ENCODE assay signal across 35 cellular contexts in the genomic region with DNA sequence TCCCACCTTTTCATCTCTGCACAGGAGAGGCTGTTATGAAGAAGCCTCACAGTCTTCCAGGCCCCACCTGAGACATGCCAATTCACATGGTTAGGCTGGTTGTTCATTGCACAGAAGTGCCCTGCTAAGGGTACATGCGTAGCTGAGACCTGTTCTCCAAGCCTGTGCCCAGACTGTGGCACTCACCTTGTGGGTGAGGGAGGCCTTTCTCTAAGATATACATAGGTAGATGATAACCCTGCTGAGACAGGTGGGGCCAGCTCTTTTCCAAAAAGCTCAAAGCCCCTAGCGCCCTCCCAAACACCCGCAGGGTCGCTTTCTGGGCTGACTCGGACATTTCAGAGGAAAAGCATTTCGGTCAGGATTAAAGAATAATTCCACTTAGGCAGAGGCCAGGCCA. TPM values are rescaled to one million over a fixed set of nuclear protein-coding genes. Genes with fewer than 3 reads are reported as not detected.
DNase-seq lines count a peak whose midpoint lies in the region; ATAC-seq and TF ChIP-seq lines count a peak whose summit lies in the region.
"Had no signal": no experiment of that assay in that cellular context is flagged by ENCODE, and none has a peak within 500 bp of the region (broad histone marks: within the 10 kb centered on the region; RNA-seq: fewer than 3 reads in every experiment).

No MANE protein-coding gene starts in this region.

- no peaks in the 10 kb centered on the region for H3K36me3 ChIP-seq in esophagus muscularis mucosa
- H3K36me3 ChIP-seq: BE2C; BLaER1; BLaER1 treated with 17β-estradiol and CSF1 and Interleukin-3, amounts not matched to agents 10 nM and 100 nM had no signal

- TF ChIP-seq EP300 in esophagus muscularis mucosa (IDR thresholded peaks at IDR 0.05): no peak

- POLR2A ChIA-PET in naive thymus-derived CD8-positive, alpha-beta T cell (lab: Charles Lee): no interaction called here

- no peaks in the 10 kb centered on the region for H3K27me3 ChIP-seq in esophagus muscularis mucosa
- H3K27me3 ChIP-seq: BE2C, BLaER1 had no signal

- 92% methylated on average over 6 of the region's 6 CpGs for WGBS in esophagus muscularis mucosa

- H3K27me3 Mint-ChIP-seq in activated CD4-positive, alpha-beta T cell treated with anti-CD3 and anti-CD28 coated beads, Interleukin-2, amount 10 ng/mL, durations not matched to agents 24 days and 14 days: no peaks in the 10 kb centered on the region
- peaks cover 0 to 12% (median 8%) of the 10 kb centered on the region in 5 donors for H3K27me3 Mint-ChIP-seq in naive thymus-derived CD8-positive, alpha-beta T cell

- no peak overlapping the region for H3K4me3 Mint-ChIP-seq in activated CD4-positive, alpha-beta T cell treated with anti-CD3 and anti-CD28 coated beads, Interleukin-2, amount 10 ng/mL, durations not matched to agents 24 days and 14 days
- no peak overlapping the region for H3K4me3 Mint-ChIP-seq in naive thymus-derived CD8-positive, alpha-beta T cell
- H3K4me3 Mint-ChIP-seq: B cell; CD4-positive, alpha-beta memory T cell; CD4-positive, alpha-beta T cell; CD4-positive, CD25-positive, alpha-beta regulatory T cell; CD8-positive, alpha-beta memory T cell; CD8-positive, alpha-beta T cell had no signal

- ATAC-seq in Right ventricle myocardium inferior: no peak
- no peak for ATAC-seq in naive thymus-derived CD8-positive, alpha-beta T cell
- ATAC-seq: A549; CD8-positive, alpha-beta T cell had no signal

- no peak for TF ChIP-seq POLR2A in esophagus muscularis mucosa (IDR thresholded peaks at IDR 0.05; ENCODE audit: low read depth)

- no peak for TF ChIP-seq CTCF in esophagus muscularis mucosa (IDR thresholded peaks at IDR 0.05)

- DNase-seq in activated CD4-positive, alpha-beta T cell treated with anti-CD3 and anti-CD28 coated beads, Interleukin-2, amount 10 ng/mL, durations not matched to agents 24 days and 14 days: peak; percentile 44
- no peak for DNase-seq in activated CD4-positive, alpha-beta T cell treated with anti-CD3 and anti-CD28 coated beads for 48 hours
- peak; percentile 56 for DNase-seq in cardiac septum (ENCODE audit: low spot score)
- no peak for DNase-seq in Right ventricle myocardium inferior (ENCODE audit: missing footprints)
- DNase-seq in esophagus muscularis mucosa (ENCODE audit: extremely low spot score): peak; percentile 88
- peak; percentile 14 for DNase-seq in ureter (ENCODE audit: low spot score)
- no peak for DNase-seq in naive thymus-derived CD8-positive, alpha-beta T cell
- DNase-seq in NOMO-1 treated with DMSO at 0.1 percent for 48 hours (lab: John Stamatoyannopoulos, UW; ENCODE audit: unreplicated experiment): no peak
- DNase-seq: 8988T; ACHN; AML-193; BE2C; C1 segment of cervical spinal cord; Caco-2; Calu3; CD4-positive, alpha-beta memory T cell; CD4-positive, alpha-beta T cell; CD4-positive, CD25-positive, alpha-beta regulatory T cell; CD8-positive, alpha-beta memory T cell; CD8-positive, alpha-beta T cell; COR-L47; DMS 273 treated with DMSO at 0.1 percent for 48 hours; DMS153; DMS53; DMS79; DMS79 treated with DMSO at 0.1 percent for 48 hours; DND-41; EL had no signal

- H3K36me3 Mint-ChIP-seq in activated CD4-positive, alpha-beta T cell treated with anti-CD3 and anti-CD28 coated beads, Interleukin-2, amount 10 ng/mL, durations not matched to agents 24 days and 14 days (ENCODE audit: low read depth): no peaks in the 10 kb centered on the region
- H3K36me3 Mint-ChIP-seq in naive thymus-derived CD8-positive, alpha-beta T cell: no peaks in the 10 kb centered on the region
- H3K36me3 Mint-ChIP-seq: CD14-positive monocyte; CD4-positive, alpha-beta memory T cell; CD4-positive, CD25-positive, alpha-beta regulatory T cell; CD8-positive, alpha-beta memory T cell; CD8-positive, alpha-beta T cell had no signal

- H3K4me1 Mint-ChIP-seq in activated CD4-positive, alpha-beta T cell treated with anti-CD3 and anti-CD28 coated beads, Interleukin-2, amount 10 ng/mL, durations not matched to agents 24 days and 14 days: no peaks in the 10 kb centered on the region
- peaks cover 0 to 4% (median 0%) of the 10 kb centered on the region in 4 donors for H3K4me1 Mint-ChIP-seq in naive thymus-derived CD8-positive, alpha-beta T cell
- H3K4me1 Mint-ChIP-seq: CD4-positive, alpha-beta memory T cell; CD4-positive, CD25-positive, alpha-beta regulatory T cell; CD8-positive, alpha-beta memory T cell had no signal

- H3K9me3 ChIP-seq in esophagus muscularis mucosa: no peaks in the 10 kb centered on the region
- H3K9me3 ChIP-seq: A549; BE2C; BLaER1; BLaER1 treated with 17β-estradiol and CSF1 and Interleukin-3, amounts not matched to agents 10 nM and 100 nM; Caco-2 had no signal

- intact Hi-C loops in activated CD4-positive, alpha-beta T cell treated with anti-CD3 and anti-CD28 coated beads, Interleukin-2, amount 10 ng/mL, durations not matched to agents 24 days and 14 days (cut with micrococcal nuclease): no loop called here
- intact Hi-C loops in cardiac septum (cut with DNase I): no loop called here
- intact Hi-C loops in Right ventricle myocardium inferior (cut with DNase I): no loop called here
- intact Hi-C loops in esophagus muscularis mucosa (cut with DNase I): no loop called here

- no peak overlapping the region for H3K27ac ChIP-seq in esophagus muscularis mucosa (replicated peaks in 1 of 4)
- H3K27ac ChIP-seq: 22Rv1; A549; BLaER1; BLaER1 treated with 17β-estradiol and CSF1 and Interleukin-3, amounts not matched to agents 10 nM and 100 nM; C4-2B had no signal

- no peak overlapping the region for H3K27ac Mint-ChIP-seq in activated CD4-positive, alpha-beta T cell treated with anti-CD3 and anti-CD28 coated beads, Interleukin-2, amount 10 ng/mL, durations not matched to agents 24 days and 14 days
- H3K27ac Mint-ChIP-seq in naive thymus-derived CD8-positive, alpha-beta T cell: no peak overlapping the region
- H3K27ac Mint-ChIP-seq: B cell; CD14-positive monocyte; CD4-positive, alpha-beta memory T cell; CD4-positive, alpha-beta T cell; CD4-positive, CD25-positive, alpha-beta regulatory T cell; CD8-positive, alpha-beta memory T cell; CD8-positive, alpha-beta T cell had no signal

- H3K4me3 ChIP-seq in esophagus muscularis mucosa: no peak overlapping the region
- H3K4me3 ChIP-seq: A549; BLaER1; BLaER1 treated with 17β-estradiol and CSF1 and Interleukin-3, amounts not matched to agents 10 nM and 100 nM had no signal

- H3K9me3 Mint-ChIP-seq in activated CD4-positive, alpha-beta T cell treated with anti-CD3 and anti-CD28 coated beads, Interleukin-2, amount 10 ng/mL, durations not matched to agents 24 days and 14 days: no peaks in the 10 kb centered on the region
- no peaks in the 10 kb centered on the region for H3K9me3 Mint-ChIP-seq in naive thymus-derived CD8-positive, alpha-beta T cell
- H3K9me3 Mint-ChIP-seq: CD4-positive, alpha-beta T cell; CD4-positive, CD25-positive, alpha-beta regulatory T cell; CD8-positive, alpha-beta T cell had no signal

- peaks cover 0 to 11% (median 9%) of the 10 kb centered on the region in 4 donors for H3K4me1 ChIP-seq in esophagus muscularis mucosa
- H3K4me1 ChIP-seq: BE2C, Caco-2 had no signal

RNA-seq across cellular contexts. Expression of a gene that starts 53.5 kb away (rescaled TPM):
- total RNA-seq in activated CD4-positive, alpha-beta T cell treated with anti-CD3 and anti-CD28 coated beads, Interleukin-2, amount 10 ng/mL, durations not matched to agents 24 days and 14 days: 33.1 and 34.7 TPM in 2 replicates
- 21.5 TPM for total RNA-seq in cardiac septum
- total RNA-seq in Right ventricle myocardium inferior: 14.7 TPM
- total RNA-seq in esophagus muscularis mucosa: 10 to 100 TPM; 12.6 to 19.1 (median 17.9) TPM
- total RNA-seq in ureter: 37.5 TPM
- 10 to 100 TPM; 49.0 to 51.5 TPM for total RNA-seq in naive thymus-derived CD8-positive, alpha-beta T cell
- polyA plus RNA-seq in naive thymus-derived CD8-positive, alpha-beta T cell: 1 to 10 TPM; 7.9 to 8.0 (median 8.0) TPM

Comparison
In these comparisons a context has a peak if more than half of its experiments do, and no peak if none do; other contexts are left out.
1. DNase-seq: peak in activated CD4-positive, alpha-beta T cell treated with anti-CD3 and anti-CD28 coated beads, Interleukin-2, amount 10 ng/mL, durations not matched to agents 24 days and 14 days (single experiment), cardiac septum (single experiment), esophagus muscularis mucosa (single experiment) and ureter (single experiment); none in activated CD4-positive, alpha-beta T cell treated with anti-CD3 and anti-CD28 coated beads for 48 hours (single experiment), Right ventricle myocardium inferior (single experiment), naive thymus-derived CD8-positive, alpha-beta T cell (0 of 10) and NOMO-1 treated with DMSO at 0.1 percent for 48 hours (single experiment).